In genomic region chr6:109296305-109296915, GRCh38 we compare ENCODE assay signal across 2 cellular contexts.
A peak's percentile ranks its signal among the peaks of the same experiment; 100 is the strongest.
TF ChIP-seq lines count a peak whose summit lies in the region.

No MANE protein-coding gene starts in this region.

TF ChIP-seq in GM23338, 12 proteins besides CTCF, POLR2A, EP300 and RAD21:
- no peak for TF ChIP-seq ZNF462 (CRISPR knock-in tag; IDR thresholded peaks at IDR 0.05)
- TF ChIP-seq STAT1 (IDR thresholded peaks at IDR 0.05; ENCODE audit: unreplicated experiment): no peak
- TF ChIP-seq CREB1 (CRISPR knock-in tag; IDR thresholded peaks at IDR 0.05; ENCODE audit: low read depth): no peak
- TF ChIP-seq ETS1 (IDR thresholded peaks at IDR 0.05): no peak
- no peak for TF ChIP-seq NANOG (IDR thresholded peaks at IDR 0.05; ENCODE audit: borderline replicate concordance)
- no peak for TF ChIP-seq JUNB (IDR thresholded peaks at IDR 0.05; ENCODE audit: unreplicated experiment)
- no peak for TF ChIP-seq POLR2AphosphoS5 (IDR thresholded peaks at IDR 0.05; ENCODE audit: low read depth)
- no peak for TF ChIP-seq ZNF331 (CRISPR knock-in tag; IDR thresholded peaks at IDR 0.05; ENCODE audit: low read depth)
- no peak for TF ChIP-seq EZH2 (IDR thresholded peaks at IDR 0.05; ENCODE audit: low read depth, unreplicated experiment)
- TF ChIP-seq ZNF114 (CRISPR knock-in tag; IDR thresholded peaks at IDR 0.05): no peak
- no peak for TF ChIP-seq EZH2phosphoT487 (IDR thresholded peaks at IDR 0.05; ENCODE audit: unreplicated experiment)

TF ChIP-seq in K562, 482 proteins besides CTCF, POLR2A, EP300 and RAD21 (continued from another document):
- peak; percentile 16; the same call in 1 of the 2 replicates for TF ChIP-seq ZNF395 (CRISPR knock-in tag; IDR thresholded peaks at IDR 0.05)
- peak; percentile 25; the same call in 1 of the 2 replicates for TF ChIP-seq FOSL1 (tag; conservative IDR thresholded peaks at IDR 0.05)
- 0 out of 2 replicates have a peak, but pooled peaks have one; percentile 0 for TF ChIP-seq TFE3 (CRISPR knock-in tag; IDR thresholded peaks at IDR 0.05)
- no peak for TF ChIP-seq DMBX1 (CRISPR knock-in tag; IDR thresholded peaks at IDR 0.05; ENCODE audit: borderline replicate concordance)
- no peak for TF ChIP-seq ZFP1 (CRISPR knock-in tag; IDR thresholded peaks at IDR 0.05)
- peak; percentile 16; the same call in 1 of the 2 replicates for TF ChIP-seq C11orf30 (IDR thresholded peaks at IDR 0.05; ENCODE audit: low read depth)
